Comparison of ENCODE assay signal across 8 cellular contexts in the genomic region with DNA sequence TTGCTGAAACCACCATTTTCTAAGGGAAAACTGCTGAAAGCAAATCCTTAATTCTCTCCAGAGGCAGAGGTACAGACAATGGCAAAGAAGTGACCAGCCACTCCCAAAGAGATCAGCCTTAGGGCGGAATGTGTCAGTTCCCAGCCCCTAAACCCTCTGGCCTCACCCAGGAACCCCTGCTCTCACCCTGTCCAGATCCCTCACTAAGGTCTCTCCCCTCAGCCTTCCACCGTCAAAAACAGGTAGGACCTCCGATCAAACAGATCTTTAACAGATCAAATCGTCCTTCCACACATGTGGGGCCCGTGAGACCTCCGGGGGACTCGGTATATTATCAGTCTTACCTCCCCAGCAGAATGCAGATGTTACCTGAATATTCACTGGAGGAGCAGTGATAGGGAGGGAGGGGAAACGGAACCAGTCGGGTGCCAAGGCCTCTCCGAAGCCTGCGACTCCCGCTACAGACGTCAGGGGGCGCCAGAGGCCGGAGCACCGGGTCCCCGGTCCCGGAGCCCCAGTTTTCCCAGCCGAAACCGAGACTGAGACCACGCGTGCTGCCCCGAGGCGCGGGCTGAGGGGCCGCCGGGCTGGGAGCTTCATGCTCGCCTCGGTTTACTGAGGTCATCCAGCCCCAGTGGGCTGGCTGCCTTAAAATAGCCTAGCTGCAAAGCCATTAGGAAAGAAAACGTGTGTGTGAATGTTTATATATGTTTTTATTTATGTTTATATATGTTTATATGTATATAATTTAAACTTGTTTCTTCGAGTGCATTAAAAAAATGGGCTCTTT. TPM values are rescaled to one million over a fixed set of nuclear protein-coding genes. Genes with fewer than 3 reads are reported as not detected.
DNase-seq lines count a peak whose midpoint lies in the region; ATAC-seq lines count a peak whose summit lies in the region.

No MANE protein-coding gene starts in this region.

- H3K9me3 ChIP-seq in mesenchymal stem cell (ENCODE audit: control insufficient read depth, low read length): no peaks in the 10 kb centered on the region

- H2BK15ac ChIP-seq in mesenchymal stem cell (ENCODE audit: low read depth, poor library complexity, severe bottlenecking): no peak overlapping the region

- no peak overlapping the region for H4K8ac ChIP-seq in mesenchymal stem cell (ENCODE audit: low read length)

- peak overlapping the region in 1 of 2 experiments; percentile 81 for H3K18ac ChIP-seq in mesenchymal stem cell (ENCODE audit: low read depth in 1 of 2, low read length in 2 of 2)

- H3K23ac ChIP-seq in mesenchymal stem cell (ENCODE audit: low read length in 2 of 2): no peak overlapping the region

- peaks cover 31 to 36% of the 10 kb centered on the region in 2 experiments for H3K27me3 ChIP-seq in mesenchymal stem cell (ENCODE audit: control insufficient read depth in 1 of 2, insufficient read depth in 1 of 2, low read length in 2 of 2)

- no peak overlapping the region for H2BK120ac ChIP-seq in mesenchymal stem cell (ENCODE audit: low read depth, low read length)

- H3K4me2 ChIP-seq in mesenchymal stem cell (ENCODE audit: low read length, poor library complexity, severe bottlenecking): peak overlapping the region; percentile 91

- H3K4me1 ChIP-seq in mesenchymal stem cell (ENCODE audit: control insufficient read depth, insufficient read depth, low read depth, low read length): no peaks in the 10 kb centered on the region

- H3K27ac ChIP-seq in mesenchymal stem cell (ENCODE audit: low read length, poor library complexity, severe bottlenecking): no peak overlapping the region

- H3K14ac ChIP-seq in mesenchymal stem cell (ENCODE audit: low read length in 2 of 2): no peak overlapping the region

- H3K4ac ChIP-seq in mesenchymal stem cell (ENCODE audit: low read depth in 1 of 2, low read length in 2 of 2): no peak overlapping the region

- WGBS in mesenchymal stem cell: 5% methylated on average over 27 of the region's 31 CpGs

- H2BK12ac ChIP-seq in mesenchymal stem cell (ENCODE audit: low read length in 2 of 2): no peak overlapping the region

- H2AFZ ChIP-seq in mesenchymal stem cell (ENCODE audit: low read depth, low read length): no peak overlapping the region

- H2BK5ac ChIP-seq in mesenchymal stem cell (ENCODE audit: low read depth, low read length, poor library complexity, severe bottlenecking): no peak overlapping the region

- H3K79me1 ChIP-seq in mesenchymal stem cell (replicated peaks; ENCODE audit: low read length, poor library complexity, severe bottlenecking): no peaks in the 10 kb centered on the region

- no peak overlapping the region for H2AK5ac ChIP-seq in mesenchymal stem cell (ENCODE audit: low read length, severe bottlenecking)

- ATAC-seq in GM18867 (IDR thresholded peaks at IDR 0.05; ENCODE audit: unreplicated experiment) (peak; percentile 83), HG03432 (IDR thresholded peaks at IDR 0.05; ENCODE audit: unreplicated experiment) (peak; percentile 81)

- peak; percentile 85 for DNase-seq in AG08395 (ENCODE audit: low spot score)
- peak; percentile 87 for DNase-seq in NCI-H69 (lab: John Stamatoyannopoulos, UW)
- peak; percentile 85 to 87 for DNase-seq in activated CD4-positive, alpha-beta T cell treated with anti-CD3 and anti-CD28 coated beads, Interleukin-2, amount 50 U/mL, for 48 hours
- peak; percentile 74 for DNase-seq in effector CD4-positive, alpha-beta T cell
- peak; percentile 65 for DNase-seq in mesenchymal stem cell
- peak; percentile 81 for DNase-seq in stimulated activated CD8-positive, alpha-beta memory T cell treated with anti-CD3 and anti-CD28 coated beads, Interleukin-15, amount 100 ng/mL, for 24 hours (ENCODE audit: low read depth)

- no peak overlapping the region for H4K91ac ChIP-seq in mesenchymal stem cell (ENCODE audit: low read length)

- peak overlapping the region in 1 of 2 experiments; percentile 61 for H3K4me3 ChIP-seq in mesenchymal stem cell (ENCODE audit: insufficient read depth in 1 of 2, low read depth in 1 of 2, low read length in 2 of 2)

- H3K36me3 ChIP-seq in mesenchymal stem cell (ENCODE audit: control insufficient read depth in 1 of 2, insufficient read depth in 2 of 2, low read depth in 1 of 2, low read length in 2 of 2): peaks cover 0 to 2% of the 10 kb centered on the region in 2 experiments

- H3K9ac ChIP-seq in mesenchymal stem cell (ENCODE audit: low read length): peak overlapping the region; percentile 59

RNA-seq across cellular contexts. Expression of gene GPA33, which starts 23.6 kb away (rescaled TPM):
- not detected for polyA plus RNA-seq in mesenchymal stem cell (2013, experiment 1 of 2)
- not detected for polyA plus RNA-seq in mesenchymal stem cell (2013, experiment 2 of 2)

RNA-seq across cellular contexts. Expression of gene STYXL2, which starts 27.3 kb away (rescaled TPM):
- 0.03 TPM for polyA plus RNA-seq in mesenchymal stem cell (2013, experiment 1 of 2)
- not detected for polyA plus RNA-seq in mesenchymal stem cell (2013, experiment 2 of 2)
